ENCODE assay signal across 35 cellular contexts in the genomic region with DNA sequence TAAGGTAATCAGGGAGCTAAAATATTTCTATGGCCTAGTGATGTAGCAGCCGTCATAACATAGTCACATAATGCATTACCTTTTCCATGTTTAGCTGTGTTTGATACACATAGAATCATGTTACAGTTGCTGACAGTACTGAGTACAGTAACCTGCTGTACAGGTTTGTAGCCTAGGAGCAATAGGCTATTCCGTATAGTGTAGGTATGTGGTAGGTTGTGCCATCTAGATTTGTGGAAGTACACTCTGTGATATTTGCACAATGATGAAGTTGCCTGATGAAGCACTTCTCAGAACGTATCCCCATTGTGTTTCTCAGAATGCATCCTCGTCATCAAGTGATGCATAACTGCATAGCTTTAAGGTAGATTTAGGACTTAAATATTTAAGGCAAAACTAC.
"Had no signal": no experiment of that assay in that cellular context is flagged by ENCODE, and none has a peak within 500 bp of the region (broad histone marks: within the 10 kb centered on the region; RNA-seq: fewer than 3 reads in every experiment).

No MANE protein-coding gene starts in this region.

- FAIRE-seq: RCC 7860 had no signal

- H3K4me2 ChIP-seq: PC-9 had no signal

- DNase-seq: activated CD4-positive, alpha-beta T cell treated with anti-CD3 and anti-CD28 coated beads for 36 hours; activated CD4-positive, alpha-beta T cell treated with anti-CD3 and anti-CD28 coated beads, Interleukin-2, amount 10 ng/mL, durations not matched to agents 7 days and 5 days; activated CD4-positive, alpha-beta T cell treated with anti-CD3 and anti-CD28 coated beads, Interleukin-2, amount 50 U/mL, for 48 hours; activated CD8-positive, alpha-beta T cell treated with anti-CD3 and anti-CD28 coated beads, Interleukin-2, amount 10 ng/mL, durations not matched to agents 7 days and 5 days; activated gamma-delta T cell treated with Interleukin-2 at 50 U/mL for 16 hours; activated naive CD4-positive, alpha-beta T cell treated with anti-CD3 and anti-CD28 coated beads for 36 hours; activated T-cell treated with anti-CD3 and anti-CD28 coated beads, Interleukin-2, amount 50 U/mL, for 24 hours; amniotic stem cell; aorta; brain microvascular endothelial cell; Kasumi-1; KG1; MM.1S; MV-4-11; NCI-H1092; NCI-H1436 treated with DMSO at 0.1 percent for 48 hours; NCI-H187; NCI-H2029 treated with DMSO at 0.1 percent for 48 hours; NCI-H2171 treated with DMSO at 0.1 percent for 48 hours; NCI-H2227 treated with DMSO at 0.1 percent for 48 hours; NCI-H446; NCI-H524 treated with DMSO at 0.1 percent for 48 hours; NCI-H748 treated with DMSO at 0.1 percent for 48 hours; NK-92 treated with Interleukin-12 subunit alpha and Interleukin-12 subunit beta, amount 100 ng/mL, for 24 hours; PC-9; Right ventricle myocardium superior; SJCRH30; T1000 had no signal

- H3K36me3 ChIP-seq: brain microvascular endothelial cell, cardiac muscle cell, SJCRH30 had no signal

- H3K27me3 ChIP-seq: brain microvascular endothelial cell, cardiac muscle cell, SJCRH30 had no signal

- H3K4me1 ChIP-seq: SJCRH30 had no signal

- H3K9me3 ChIP-seq: SJCRH30 had no signal

- H3K27ac ChIP-seq: brain microvascular endothelial cell, cardiac muscle cell, PC-9, RWPE1, SJCRH30, SK-N-MC had no signal

- H2AFZ ChIP-seq: PC-9 had no signal

- ATAC-seq: activated CD4-positive, alpha-beta T cell treated with anti-CD3 and anti-CD28 coated beads for 36 hours; activated CD4-positive, CD25-positive, alpha-beta regulatory T cell treated with anti-CD3 and anti-CD28 coated beads, Interleukin-2, amount 50 U/mL, for 24 hours; activated CD8-positive, alpha-beta T cell treated with anti-CD3 and anti-CD28 coated beads, Interleukin-2, amount 10 ng/mL, durations not matched to agents 7 days and 5 days; activated naive CD4-positive, alpha-beta T cell treated with anti-CD3 and anti-CD28 coated beads, Interleukin-2, amount 50 U/mL, for 72 hours; WTC11 had no signal

- H3K4me3 ChIP-seq: cardiac muscle cell, PC-9, SJCRH30, SK-N-MC had no signal
